In genomic region chr11:132969892-132970291, GRCh38 we compare ENCODE assay signal across 35 cellular contexts.
"Had no signal": no experiment of that assay in that cellular context is flagged by ENCODE, and none has a peak within 500 bp of the region (broad histone marks: within the 10 kb centered on the region; RNA-seq: fewer than 3 reads in every experiment).

No MANE protein-coding gene starts in this region.

- H3K27me3 ChIP-seq: MG63 had no signal

- DNase-seq: MG63, MM.1S, MV-4-11, NCI-H1048, NCI-H1092, NCI-H1092 treated with DMSO at 0.1 percent for 48 hours, NCI-H1105 treated with DMSO at 0.1 percent for 48 hours, NCI-H1417, NCI-H1417 treated with DMSO at 0.1 percent for 48 hours, NCI-H1436, NCI-H1436 treated with DMSO at 0.1 percent for 48 hours, NCI-H146, NCI-H1694, NCI-H1694 treated with DMSO at 0.1 percent for 48 hours, NCI-H187, NCI-H187 treated with DMSO at 0.1 percent for 48 hours, NCI-H1930, NCI-H2029, NCI-H2029 treated with DMSO at 0.1 percent for 48 hours, NCI-H2081, NCI-H2081 treated with DMSO at 0.1 percent for 48 hours, NCI-H2107, NCI-H2171, NCI-H2171 treated with DMSO at 0.1 percent for 48 hours, NCI-H2227 treated with DMSO at 0.1 percent for 48 hours, NCI-H226, NCI-H345, NCI-H446, NCI-H446 treated with DMSO at 0.1 percent for 48 hours, NCI-H510A, NCI-H510A treated with DMSO at 0.1 percent for 48 hours, NCI-H524, NCI-H524 treated with DMSO at 0.1 percent for 48 hours, NCI-H526, NCI-H526 treated with DMSO at 0.1 percent for 48 hours had no signal

- H3K36me3 ChIP-seq: MG63 had no signal

- H3K9me3 ChIP-seq: MG63 had no signal

- H3K4me3 ChIP-seq: MG63 had no signal
